ENCODE assay signal across 26 cellular contexts in the genomic region with DNA sequence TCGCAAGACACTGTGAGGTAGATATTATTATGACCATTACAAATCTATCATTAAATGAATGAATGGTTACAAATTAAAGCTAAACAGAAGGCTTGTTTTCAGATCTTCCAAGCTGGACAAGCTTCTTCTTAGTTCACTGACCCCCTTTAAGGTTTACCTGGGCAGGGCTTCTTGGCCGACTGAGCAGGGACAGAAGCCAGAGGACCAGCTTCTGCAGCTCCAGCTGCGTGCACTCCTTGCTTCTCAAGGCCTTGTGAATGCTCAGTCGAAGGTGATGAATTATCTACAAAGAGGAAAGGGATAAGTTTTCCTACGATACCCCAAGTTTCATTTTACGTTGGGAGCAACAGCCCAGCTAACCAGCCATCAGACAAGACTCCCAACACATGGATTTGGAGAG. TPM values are rescaled to one million over a fixed set of nuclear protein-coding genes. Genes with fewer than 3 reads are reported as not detected.
A peak's percentile ranks its signal among the peaks of the same experiment; 100 is the strongest.
DNase-seq lines count a peak whose midpoint lies in the region; ATAC-seq, FAIRE-seq and TF ChIP-seq lines count a peak whose summit lies in the region.
"Had no signal": no experiment of that assay in that cellular context is flagged by ENCODE, and none has a peak within 500 bp of the region (broad histone marks: within the 10 kb centered on the region; RNA-seq: fewer than 3 reads in every experiment).

No MANE protein-coding gene starts in this region.

- H3K9me3 ChIP-seq in Panc1 (ENCODE audit: control insufficient read depth, insufficient read depth, low read depth, low read length) (no peaks in the 10 kb centered on the region), K562 (replicated peaks; ENCODE audit: control insufficient read depth, insufficient read depth, low read depth, low read length) (no peaks in the 10 kb centered on the region), HepG2 (ENCODE audit: low read length) (no peaks in the 10 kb centered on the region)
- H3K9me3 ChIP-seq: A549; BE2C; BLaER1 treated with 17β-estradiol and CSF1 and Interleukin-3, amounts not matched to agents 10 nM and 100 nM; HAP-1 had no signal

- 27% methylated on average over 6 of the region's 6 CpGs for WGBS in K562 (ENCODE audit: insufficient coverage, low coverage, missing lambda C conversion rate)
- WGBS in HepG2 (ENCODE audit: low lambda C conversion rate): 75% methylated on average over 6 of the region's 6 CpGs

- peak overlapping the region; percentile 21; the same call in 1 of the 2 replicates for H2AFZ ChIP-seq in K562 (ENCODE audit: low read depth, low read length)
- H2AFZ ChIP-seq in HepG2 (ENCODE audit: low read length): no peak overlapping the region

- H3K36me3 Mint-ChIP-seq in T-helper 2 cell treated with Interferon-gamma antibody and Interleukin-4, amounts not matched to agents 5 μg/mL and 100 μg/mL, for 36 hours (ENCODE audit: low read depth): peaks cover 67% of the 10 kb centered on the region

- TF ChIP-seq RAD21 in K562 (CRISPR knock-in tag; conservative IDR thresholded peaks at IDR 0.05 in 1 of 2, IDR thresholded peaks at IDR 0.05 in 1 of 2): no peak
- TF ChIP-seq RAD21 in HepG2 (CRISPR knock-in tag; IDR thresholded peaks at IDR 0.05): no peak

- H3K27ac ChIP-seq in Panc1 (ENCODE audit: low read length): no peak overlapping the region
- no peak overlapping the region for H3K27ac ChIP-seq in K562 (ENCODE audit: extremely low read depth, low read depth, low read length)
- no peak overlapping the region for H3K27ac ChIP-seq in HepG2 (ENCODE audit: extremely low read length, insufficient read depth, low read length)
- H3K27ac ChIP-seq: A549; BLaER1 treated with 17β-estradiol and CSF1 and Interleukin-3, amounts not matched to agents 10 nM and 100 nM had no signal

- H4K20me1 ChIP-seq in K562 (replicated peaks; ENCODE audit: control insufficient read depth, insufficient read depth, low read length): no peaks in the 10 kb centered on the region
- no peaks in the 10 kb centered on the region for H4K20me1 ChIP-seq in HepG2 (ENCODE audit: insufficient read depth, low read length)

- H3K79me2 ChIP-seq in K562 (ENCODE audit: control insufficient read depth, insufficient read depth, low read length) (no peaks in the 10 kb centered on the region), HepG2 (ENCODE audit: insufficient read depth, low read length) (no peaks in the 10 kb centered on the region)

- H3K4me3 Mint-ChIP-seq in T-helper 2 cell treated with Interferon-gamma antibody and Interleukin-4, amounts not matched to agents 5 μg/mL and 100 μg/mL, for 36 hours: no peak overlapping the region
- H3K4me3 Mint-ChIP-seq: CD14-positive monocyte; CD4-positive, alpha-beta T cell; CD8-positive, alpha-beta memory T cell; HFFc6 had no signal

- TF ChIP-seq CTCF in Panc1 (IDR thresholded peaks at IDR 0.05) (no peak), K562 (IDR thresholded peaks at IDR 0.05 in 2 of 3, conservative IDR thresholded peaks at IDR 0.05 in 1 of 3; ENCODE audit: insufficient read depth in 2 of 3, low read depth in 1 of 3, low read length in 3 of 3) (no peak), HepG2 (CRISPR knock-in tag; IDR thresholded peaks at IDR 0.05) (no peak)

- FAIRE-seq in K562 (lab: Jason Lieb, UNC): no peak
- no peak for FAIRE-seq in HepG2 (lab: Jason Lieb, UNC)
- FAIRE-seq: A549, G401.6, GM12892, H54 had no signal

- H3K27ac Mint-ChIP-seq in T-helper 2 cell treated with Interferon-gamma antibody and Interleukin-4, amounts not matched to agents 5 μg/mL and 100 μg/mL, for 36 hours: peak overlapping the region; percentile 19
- H3K27ac Mint-ChIP-seq: CD4-positive, alpha-beta T cell; HFFc6 had no signal

- no peak overlapping the region for H3K9ac ChIP-seq in K562 (ENCODE audit: insufficient read depth in 1 of 2, low read depth in 2 of 2, low read length in 2 of 2)
- no peak overlapping the region for H3K9ac ChIP-seq in HepG2 (ENCODE audit: insufficient read depth, low read depth, low read length)
- H3K9ac ChIP-seq: BLaER1 treated with 17β-estradiol and CSF1 and Interleukin-3, amounts not matched to agents 10 nM and 100 nM had no signal

- no peaks in the 10 kb centered on the region for H3K27me3 ChIP-seq in Panc1 (ENCODE audit: control insufficient read depth, insufficient read depth, low read length)
- no peaks in the 10 kb centered on the region for H3K27me3 ChIP-seq in K562 (ENCODE audit: control insufficient read depth in 2 of 2, insufficient read depth in 2 of 2, low read length in 2 of 2)
- no peaks in the 10 kb centered on the region for H3K27me3 ChIP-seq in HepG2 (ENCODE audit: control insufficient read depth in 1 of 2, insufficient read depth in 2 of 2, low read length in 2 of 2)
- H3K27me3 ChIP-seq: BE2C; BLaER1 treated with 17β-estradiol and CSF1 and Interleukin-3, amounts not matched to agents 10 nM and 100 nM had no signal

- peaks cover 16% of the 10 kb centered on the region for H3K4me1 Mint-ChIP-seq in T-helper 2 cell treated with Interferon-gamma antibody and Interleukin-4, amounts not matched to agents 5 μg/mL and 100 μg/mL, for 36 hours (ENCODE audit: low read depth)
- H3K4me1 Mint-ChIP-seq: CD14-positive monocyte; CD8-positive, alpha-beta memory T cell had no signal

- TF ChIP-seq POLR2A in K562 (conservative IDR thresholded peaks at IDR 0.05) (no peak), HepG2 (IDR thresholded peaks at IDR 0.05; ENCODE audit: insufficient read depth in 1 of 2, low read depth in 2 of 2, low read length in 2 of 2) (no peak)

- H3K4me1 ChIP-seq in Panc1 (ENCODE audit: control insufficient read depth, insufficient read depth, low read length) (no peaks in the 10 kb centered on the region), K562 (replicated peaks in 1 of 2; ENCODE audit: control insufficient read depth in 2 of 2, insufficient read depth in 2 of 2, low read length in 2 of 2) (peaks cover 0 to 3% of the 10 kb centered on the region in 2 experiments; a peak in 1 of 5 replicates), HepG2 (ENCODE audit: insufficient read depth, low read length) (peaks cover 24% of the 10 kb centered on the region)
- H3K4me1 ChIP-seq: BE2C; BLaER1 treated with 17β-estradiol and CSF1 and Interleukin-3, amounts not matched to agents 10 nM and 100 nM; HAP-1 had no signal

- no peak for ATAC-seq in Panc1
- ATAC-seq in K562: peak; percentile 27; the same call in 2 of the 3 replicates
- no peak for ATAC-seq in HepG2
- ATAC-seq: A549 had no signal

- H3K27me3 Mint-ChIP-seq in T-helper 2 cell treated with Interferon-gamma antibody and Interleukin-4, amounts not matched to agents 5 μg/mL and 100 μg/mL, for 36 hours (ENCODE audit: low read depth): no peaks in the 10 kb centered on the region
- H3K27me3 Mint-ChIP-seq: CD4-positive, alpha-beta T cell had no signal

- no peaks in the 10 kb centered on the region for H3K9me3 Mint-ChIP-seq in T-helper 2 cell treated with Interferon-gamma antibody and Interleukin-4, amounts not matched to agents 5 μg/mL and 100 μg/mL, for 36 hours
- H3K9me3 Mint-ChIP-seq: CD4-positive, alpha-beta T cell; CD8-positive, alpha-beta memory T cell; HFFc6 had no signal

- BruUV-seq in Panc1 (replicated peaks; lab: Mats Ljungman, UMichigan) (TSS peak; percentile 31), K562 (replicated peaks; lab: Mats Ljungman, UMichigan) (no TSS peak), HepG2 (replicated peaks; lab: Mats Ljungman, UMichigan) (TSS peak; percentile 12)

- H3K4me3 ChIP-seq in Panc1 (ENCODE audit: low read depth in 2 of 2, low read length in 2 of 2): no peak overlapping the region
- no peak overlapping the region for H3K4me3 ChIP-seq in K562
- H3K4me3 ChIP-seq in HepG2 (replicated peaks in 1 of 3; ENCODE audit: insufficient read depth in 1 of 3, low read depth in 2 of 3, low read length in 3 of 3): no peak overlapping the region
- H3K4me3 ChIP-seq: A549; BLaER1 treated with 17β-estradiol and CSF1 and Interleukin-3, amounts not matched to agents 10 nM and 100 nM; HAP-1 had no signal

- CTCF ChIA-PET in Panc1 (lab: Charles Lee): interaction anchor here (1.0 kb wide), 1 partner anchor 48 kb away, joined by 3 read pairs; no protein-coding TSS in a partner anchor
- CTCF ChIA-PET in K562 (lab: Yijun Ruan, JAX; ENCODE audit: low intra/inter-chr PET ratio): interaction anchor here (0.6 kb wide), 1 partner anchor 501 kb away, joined by 3 read pairs; no protein-coding TSS in a partner anchor
- CTCF ChIA-PET in HepG2 (lab: Yijun Ruan, JAX; ENCODE audit: low intra/inter-chr PET ratio, low total read pairs): no interaction called here

- POLR2A ChIA-PET in Panc1 (lab: Charles Lee) (no interaction called here), K562 (lab: Yijun Ruan, JAX) (interaction anchor here (0.5 kb wide), 1 partner anchor 408 kb away, joined by 3 read pairs; no protein-coding TSS in a partner anchor), HepG2 (lab: Yijun Ruan, JAX) (no interaction called here)

- no peak for DNase-seq in T-helper 2 cell treated with Interferon-gamma antibody and Interleukin-4, amounts not matched to agents 5 μg/mL and 100 μg/mL, for 36 hours (ENCODE audit: low spot score)
- DNase-seq in T-helper 2 cell (no peak), Panc1 (ENCODE audit: low read depth, low spot score) (no peak), K562 (ENCODE audit: extremely low read depth in 1 of 4, low spot score in 3 of 4) (no peak), HepG2 (ENCODE audit: low spot score) (no peak), DMS153 (lab: John Stamatoyannopoulos, UW) (no peak), activated gamma-delta T cell (lab: John Stamatoyannopoulos, UW) (no peak)
- no peak for DNase-seq in activated CD4-positive, alpha-beta T cell treated with anti-CD3 and anti-CD28 coated beads for 48 hours
- DNase-seq: 8988T; ACHN; AML-193; BE2C; Calu3; CD4-positive, alpha-beta T cell; CD8-positive, alpha-beta memory T cell; COR-L47; DND-41; GOT3; HFFc6 had no signal

- H3K4me2 ChIP-seq in K562 (ENCODE audit: insufficient read depth, low read length) (no peak overlapping the region), HepG2 (ENCODE audit: low read depth, low read length) (no peak overlapping the region)
- H3K4me2 ChIP-seq: A549; BLaER1 treated with 17β-estradiol and CSF1 and Interleukin-3, amounts not matched to agents 10 nM and 100 nM had no signal

- TF ChIP-seq EP300 in K562 (IDR thresholded peaks at IDR 0.05; ENCODE audit: low read length) (no peak), HepG2 (IDR thresholded peaks at IDR 0.05; ENCODE audit: low read depth in 2 of 2, low read length in 2 of 2) (no peak), HepG2 (CRISPR knock-in tag; IDR thresholded peaks at IDR 0.05; ENCODE audit: borderline replicate concordance) (no peak)

- intact Hi-C loops in Panc1 (cut with micrococcal nuclease; ENCODE audit: unreplicated experiment): no loop called here
- intact Hi-C loops in K562 (cut with micrococcal nuclease): no loop called here
- intact Hi-C loops in HepG2 (cut with micrococcal nuclease; ENCODE audit: unreplicated experiment): no loop called here

- H3K9me1 ChIP-seq in K562 (ENCODE audit: control insufficient read depth, insufficient read depth, low read length): no peaks in the 10 kb centered on the region

- H3K36me3 ChIP-seq in Panc1 (ENCODE audit: control insufficient read depth, insufficient read depth, low read length) (peaks cover 28% of the 10 kb centered on the region), K562 (ENCODE audit: control insufficient read depth, insufficient read depth, low read length) (no peaks in the 10 kb centered on the region), HepG2 (replicated peaks in 1 of 2; ENCODE audit: control insufficient read depth in 1 of 2, insufficient read depth in 2 of 2, low read length in 2 of 2) (peaks cover 0 to 11% of the 10 kb centered on the region in 2 experiments; a peak in 3 of 5 replicates)

- in situ Hi-C loops in Panc1 (cut with HindIII; ENCODE audit: low pct_unique_long_range_greater_than_20kb, low sequenced_read_pairs): no loop called here
- in situ Hi-C loops in K562 (cut with MboI): no loop called here
- in situ Hi-C loops in HepG2 (cut with HindIII; ENCODE audit: extremely low pct_ligation_motif_present, low pct_unique_long_range_greater_than_20kb): no loop called here

RNA-seq across cellular contexts. Expression of gene ZC3HAV1L, which starts 9.3 kb away (rescaled TPM):
- total RNA-seq in Panc1 (2021; ENCODE audit: unreplicated experiment): 27.3 TPM
- 8.3 TPM for polyA plus RNA-seq in Panc1 (2012; ENCODE audit: insufficient read length)
- total RNA-seq in K562 (2011; cell fraction: chromatin; rRNA removed; ENCODE audit: low replicate concordance): not detected in 2 replicates
- total RNA-seq in K562 (2011; cell fraction: nucleolus; rRNA removed): not detected in 2 replicates
- not detected in 2 replicates for total RNA-seq in K562 (2011; cell fraction: nucleoplasm; rRNA removed)
- not detected in 2 replicates for total RNA-seq in K562 (2014; rRNA removed)
- not detected in 2 replicates for total RNA-seq in K562 (2014; rRNA removed; fragmentation: Illumina TruSeq; extraction: Trizol)
- total RNA-seq in K562 (2015; rRNA removed; fragmentation: Illumina TruSeq; extraction: Trizol): not detected in 2 replicates
- not detected in 2 replicates for total RNA-seq in K562 (2021)
- polyA plus RNA-seq in K562 (2011; rRNA removed): not detected in 2 replicates
- polyA plus RNA-seq in K562 (2011; cell fraction: cytosol; rRNA removed): not detected in 2 replicates
- not detected in 2 replicates for polyA plus RNA-seq in K562 (2011; cell fraction: nucleus; rRNA removed)
- not detected in 2 replicates for polyA plus RNA-seq in K562 (2012)
- polyA plus RNA-seq in K562 (2014; fragmentation: Illumina TruSeq; extraction: Trizol): not detected in 2 replicates
- not detected for polyA plus RNA-seq in K562 (2014; fragmentation: Nextera tagmentation; extraction: Ambion mirVana)
- polyA plus RNA-seq in K562 (2014; rRNA removed): not detected in 2 replicates
- polyA minus RNA-seq in K562 (2011; rRNA and poly(A)+ RNA removed): not detected in 2 replicates
- not detected in 2 replicates for polyA minus RNA-seq in K562 (2011; cell fraction: cytosol; rRNA and poly(A)+ RNA removed)
- not detected in 2 replicates for polyA minus RNA-seq in K562 (2011; cell fraction: nucleus; rRNA and poly(A)+ RNA removed)
- total RNA-seq in HepG2 (2016; rRNA removed; fragmentation: Illumina TruSeq; extraction: Trizol): 8.4 and 11.5 TPM in 2 replicates
- total RNA-seq in HepG2 (2016; cell fraction: cytosol; rRNA removed; fragmentation: Illumina TruSeq; extraction: Trizol; ENCODE audit: low read depth): 0.61 and 0.79 TPM in 2 replicates
- 9.5 and 10.9 TPM in 2 replicates for total RNA-seq in HepG2 (2016; cell fraction: insoluble cytoplasmic fraction; rRNA removed; fragmentation: Illumina TruSeq; extraction: Trizol)
- 3.9 and 4.7 TPM in 2 replicates for total RNA-seq in HepG2 (2016; cell fraction: membrane; rRNA removed; fragmentation: Illumina TruSeq; extraction: Trizol)
- 6.5 and 8.2 TPM in 2 replicates for total RNA-seq in HepG2 (2016; cell fraction: nucleus; rRNA removed; fragmentation: Illumina TruSeq; extraction: Trizol)
- 10.5 and 11.1 TPM in 2 replicates for polyA plus RNA-seq in HepG2 (2011; rRNA removed)
- polyA plus RNA-seq in HepG2 (2011; cell fraction: cytosol; rRNA removed): 9.0 and 9.4 TPM in 2 replicates
- polyA plus RNA-seq in HepG2 (2011; cell fraction: nucleus; rRNA removed): 12.6 and 15.0 TPM in 2 replicates
- 3.6 and 4.2 TPM in 2 replicates for polyA plus RNA-seq in HepG2 (2012)
- polyA plus RNA-seq in HepG2 (2016; cell fraction: cytosol; fragmentation: Illumina TruSeq; extraction: Trizol; ENCODE audit: low read depth): 0.07 TPM in 1 of 2 replicates, not detected in the other
- polyA plus RNA-seq in HepG2 (2016; cell fraction: insoluble cytoplasmic fraction; fragmentation: Illumina TruSeq; extraction: Trizol; ENCODE audit: low read depth): 4.0 and 4.1 TPM in 2 replicates
- polyA plus RNA-seq in HepG2 (2016; cell fraction: membrane; fragmentation: Illumina TruSeq; extraction: Trizol; ENCODE audit: low read depth): 0.38 TPM in 1 of 2 replicates, not detected in the other
- 4.1 and 4.5 TPM in 2 replicates for polyA plus RNA-seq in HepG2 (2016; cell fraction: nucleus; fragmentation: Illumina TruSeq; extraction: Trizol; ENCODE audit: insufficient read depth, low read depth)
- polyA minus RNA-seq in HepG2 (2011; rRNA and poly(A)+ RNA removed; ENCODE audit: low replicate concordance): 6.5 and 23.7 TPM in 2 replicates
- polyA minus RNA-seq in HepG2 (2011; cell fraction: cytosol; rRNA and poly(A)+ RNA removed): 24.9 and 27.7 TPM in 2 replicates
- 11.1 and 12.1 TPM in 2 replicates for polyA minus RNA-seq in HepG2 (2011; cell fraction: nucleus; rRNA and poly(A)+ RNA removed)

RNA-seq across cellular contexts. Expression of gene KIAA1549, which starts 45.4 kb away (rescaled TPM):
- total RNA-seq in Panc1 (2021; ENCODE audit: unreplicated experiment) (14.1 TPM), K562 (2014; rRNA removed) (0.04 and 0.09 TPM in 2 replicates), K562 (2014; rRNA removed; fragmentation: Illumina TruSeq; extraction: Trizol) (0.07 and 0.10 TPM in 2 replicates), K562 (2015; rRNA removed; fragmentation: Illumina TruSeq; extraction: Trizol) (0.04 TPM in 2 replicates), K562 (2021) (0.25 and 0.29 TPM in 2 replicates), HepG2 (2016; rRNA removed; fragmentation: Illumina TruSeq; extraction: Trizol) (1.8 TPM in 2 replicates)
- polyA plus RNA-seq in Panc1 (2012; ENCODE audit: insufficient read length): 9.4 TPM
- 1.3 and 1.6 TPM in 2 replicates for total RNA-seq in K562 (2011; cell fraction: chromatin; rRNA removed; ENCODE audit: low replicate concordance)
- 0.53 and 0.67 TPM in 2 replicates for total RNA-seq in K562 (2011; cell fraction: nucleolus; rRNA removed)
- total RNA-seq in K562 (2011; cell fraction: nucleoplasm; rRNA removed): 0.88 and 1.8 TPM in 2 replicates
- polyA plus RNA-seq in K562 (2011; rRNA removed) (0.17 and 0.24 TPM in 2 replicates), K562 (2014; fragmentation: Illumina TruSeq; extraction: Trizol) (0.16 and 0.24 TPM in 2 replicates), K562 (2014; fragmentation: Nextera tagmentation; extraction: Ambion mirVana) (under 1 TPM; 0.01 TPM), K562 (2014; rRNA removed) (0.04 and 0.05 TPM in 2 replicates), HepG2 (2011; rRNA removed) (1.1 and 1.2 TPM in 2 replicates)
- 0.27 and 0.29 TPM in 2 replicates for polyA plus RNA-seq in K562 (2011; cell fraction: cytosol; rRNA removed)
- polyA plus RNA-seq in K562 (2011; cell fraction: nucleus; rRNA removed): 0.48 and 0.78 TPM in 2 replicates
- 0.17 and 0.24 TPM in 2 replicates for polyA plus RNA-seq in K562 (2012)
- 0.39 and 0.48 TPM in 2 replicates for polyA minus RNA-seq in K562 (2011; rRNA and poly(A)+ RNA removed)
- 0.10 and 0.55 TPM in 2 replicates for polyA minus RNA-seq in K562 (2011; cell fraction: cytosol; rRNA and poly(A)+ RNA removed)
- polyA minus RNA-seq in K562 (2011; cell fraction: nucleus; rRNA and poly(A)+ RNA removed): 0.67 TPM in 2 replicates
- 0.88 and 1.0 TPM in 2 replicates for total RNA-seq in HepG2 (2016; cell fraction: cytosol; rRNA removed; fragmentation: Illumina TruSeq; extraction: Trizol; ENCODE audit: low read depth)
- total RNA-seq in HepG2 (2016; cell fraction: insoluble cytoplasmic fraction; rRNA removed; fragmentation: Illumina TruSeq; extraction: Trizol): 1.4 and 1.8 TPM in 2 replicates
- total RNA-seq in HepG2 (2016; cell fraction: membrane; rRNA removed; fragmentation: Illumina TruSeq; extraction: Trizol): 1.5 and 2.2 TPM in 2 replicates
- 3.1 and 3.6 TPM in 2 replicates for total RNA-seq in HepG2 (2016; cell fraction: nucleus; rRNA removed; fragmentation: Illumina TruSeq; extraction: Trizol)
- 0.95 and 0.96 TPM in 2 replicates for polyA plus RNA-seq in HepG2 (2011; cell fraction: cytosol; rRNA removed)
- 2.4 and 2.6 TPM in 2 replicates for polyA plus RNA-seq in HepG2 (2011; cell fraction: nucleus; rRNA removed)
- polyA plus RNA-seq in HepG2 (2012): 1.3 and 2.0 TPM in 2 replicates
- 0.15 and 0.22 TPM in 2 replicates for polyA plus RNA-seq in HepG2 (2016; cell fraction: cytosol; fragmentation: Illumina TruSeq; extraction: Trizol; ENCODE audit: low read depth)
- 1.5 and 1.9 TPM in 2 replicates for polyA plus RNA-seq in HepG2 (2016; cell fraction: insoluble cytoplasmic fraction; fragmentation: Illumina TruSeq; extraction: Trizol; ENCODE audit: low read depth)
- 0.65 and 1.0 TPM in 2 replicates for polyA plus RNA-seq in HepG2 (2016; cell fraction: membrane; fragmentation: Illumina TruSeq; extraction: Trizol; ENCODE audit: low read depth)
- polyA plus RNA-seq in HepG2 (2016; cell fraction: nucleus; fragmentation: Illumina TruSeq; extraction: Trizol; ENCODE audit: insufficient read depth, low read depth): 4.3 and 4.8 TPM in 2 replicates
- 4.4 and 12.3 TPM in 2 replicates for polyA minus RNA-seq in HepG2 (2011; rRNA and poly(A)+ RNA removed; ENCODE audit: low replicate concordance)
- 1.8 and 3.1 TPM in 2 replicates for polyA minus RNA-seq in HepG2 (2011; cell fraction: cytosol; rRNA and poly(A)+ RNA removed)
- 2.6 and 3.1 TPM in 2 replicates for polyA minus RNA-seq in HepG2 (2011; cell fraction: nucleus; rRNA and poly(A)+ RNA removed)
- total RNA-seq: CD4-positive, alpha-beta T cell had no signal
- polyA plus RNA-seq: CD8-positive, alpha-beta memory T cell had no signal
